ENCODE assay signal across 15 cellular contexts in the genomic region with DNA sequence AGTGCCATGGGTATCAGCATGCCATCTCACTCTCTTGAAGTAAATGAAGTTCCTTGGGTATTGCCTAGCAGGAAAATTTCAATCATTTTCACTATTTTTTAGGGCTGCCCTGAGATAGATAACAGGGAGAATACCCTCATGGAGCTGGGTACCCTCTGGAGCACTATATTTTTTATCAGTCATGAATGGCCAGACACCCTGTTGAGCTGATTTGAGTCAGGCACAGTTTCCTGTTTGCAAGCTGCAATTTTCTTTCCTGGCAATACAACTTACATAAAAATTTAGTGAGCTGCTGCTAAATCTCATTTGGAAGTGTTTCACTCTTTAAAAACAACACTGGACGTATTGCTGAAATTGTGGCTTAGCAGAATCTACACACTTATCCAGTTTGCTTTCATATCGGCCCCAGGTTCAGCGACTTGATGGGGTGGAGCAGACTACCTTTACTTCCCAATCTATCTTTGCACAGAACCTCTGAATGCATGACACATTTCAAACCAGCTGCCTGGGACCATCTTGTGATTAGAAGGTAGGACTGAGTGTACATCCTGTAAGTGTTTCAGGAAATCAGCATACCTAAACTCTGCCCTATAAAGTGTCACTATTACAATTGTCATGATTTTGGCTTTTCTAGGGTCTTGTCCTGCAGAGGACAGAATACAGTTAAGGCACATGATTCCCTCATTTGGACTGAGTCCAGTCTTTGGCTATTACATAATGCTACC.
"Had no signal": no experiment of that assay in that cellular context is flagged by ENCODE, and none has a peak within 500 bp of the region (broad histone marks: within the 10 kb centered on the region; RNA-seq: fewer than 3 reads in every experiment).

No MANE protein-coding gene starts in this region.

- H3K9ac ChIP-seq: parathyroid adenoma, SK-N-SH had no signal

- H3K4me1 ChIP-seq: adrenal gland, parathyroid adenoma, tibial nerve had no signal

- H3K27me3 Mint-ChIP-seq: stimulated activated memory B cell treated with anti-CD40 and anti-IgM and Interleukin-4, amounts not matched to agents 10 μg/mL and 1 μg/mL and 100 μg/mL, for 72 hours had no signal

- H3K4me3 ChIP-seq: adrenal gland, lung, tibial nerve had no signal

- H3K27ac ChIP-seq: adrenal gland, neutrophil, parathyroid adenoma, tibial nerve, VCaP had no signal

- H3K27me3 ChIP-seq: adrenal gland, neutrophil, tibial nerve had no signal

- H3K36me3 Mint-ChIP-seq: stimulated activated memory B cell treated with anti-CD40 and anti-IgM and Interleukin-4, amounts not matched to agents 10 μg/mL and 1 μg/mL and 100 μg/mL, for 72 hours; T-cell had no signal

- DNase-seq: activated CD8-positive, alpha-beta T cell treated with anti-CD3 and anti-CD28 coated beads, Interleukin-2, amount 10 ng/mL, durations not matched to agents 7 days and 5 days; activated naive CD4-positive, alpha-beta T cell treated with anti-CD3 and anti-CD28 coated beads, Interleukin-2, amount 50 U/mL, for 16 hours; adrenal gland; left colon; naive B cell; SK-N-SH; T-cell; T1000 had no signal

- H3K9me3 ChIP-seq: adrenal gland, neutrophil, SK-N-SH, tibial nerve had no signal

- ATAC-seq: activated CD8-positive, alpha-beta T cell treated with anti-CD3 and anti-CD28 coated beads, Interleukin-2, amount 10 ng/mL, durations not matched to agents 7 days and 5 days; esophagus mucosa; left colon; stimulated activated memory B cell treated with anti-CD40 and anti-IgM and Interleukin-4, amounts not matched to agents 10 μg/mL and 1 μg/mL and 100 μg/mL, for 72 hours; T-cell had no signal

- H2AFZ ChIP-seq: parathyroid adenoma had no signal

- H3K27ac Mint-ChIP-seq: activated CD8-positive, alpha-beta T cell treated with anti-CD3 and anti-CD28 coated beads, Interleukin-2, amount 10 ng/mL, durations not matched to agents 7 days and 5 days; naive B cell; stimulated activated memory B cell treated with anti-CD40 and anti-IgM and Interleukin-4, amounts not matched to agents 10 μg/mL and 1 μg/mL and 100 μg/mL, for 72 hours; T-cell had no signal

- H3K36me3 ChIP-seq: adrenal gland, neutrophil, tibial nerve had no signal

- H3K4me2 ChIP-seq: SK-N-SH had no signal

- H3K4me3 Mint-ChIP-seq: activated CD8-positive, alpha-beta T cell treated with anti-CD3 and anti-CD28 coated beads, Interleukin-2, amount 10 ng/mL, durations not matched to agents 7 days and 5 days; naive B cell; stimulated activated memory B cell treated with anti-CD40 and anti-IgM and Interleukin-4, amounts not matched to agents 10 μg/mL and 1 μg/mL and 100 μg/mL, for 72 hours; T-cell had no signal
